In the genomic region with DNA sequence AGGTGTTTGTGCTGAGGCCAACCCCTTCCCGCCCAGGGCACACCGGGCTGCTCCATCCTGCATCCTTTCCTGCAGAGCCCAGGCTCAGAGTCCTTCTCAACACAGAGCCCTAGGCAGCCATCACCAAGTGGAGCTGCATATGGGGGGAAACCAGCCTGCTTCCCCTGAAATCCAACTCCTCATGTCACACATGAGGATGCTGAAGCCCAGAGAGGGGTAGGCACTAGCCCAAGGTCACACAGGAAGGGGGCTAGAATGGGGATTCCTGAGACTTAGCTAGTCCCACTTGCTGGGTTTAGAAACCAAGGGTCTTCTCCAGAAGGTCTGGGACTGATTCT, we compare ENCODE assay signal across 11 cellular contexts. TPM values are rescaled to one million over a fixed set of nuclear protein-coding genes. Genes with fewer than 3 reads are reported as not detected.
DNase-seq lines count a peak whose midpoint lies in the region; ATAC-seq and TF ChIP-seq lines count a peak whose summit lies in the region.
"Had no signal": no experiment of that assay in that cellular context is flagged by ENCODE, and none has a peak within 500 bp of the region (broad histone marks: within the 10 kb centered on the region; RNA-seq: fewer than 3 reads in every experiment).

No MANE protein-coding gene starts in this region.

- TF ChIP-seq POLR2A in right lobe of liver (IDR thresholded peaks at IDR 0.05): no peak
- no peak for TF ChIP-seq POLR2A in body of pancreas (IDR thresholded peaks at IDR 0.05)

- H3K4me1 Mint-ChIP-seq in activated T-cell treated with anti-CD3 and anti-CD28 coated beads, Interleukin-2, amount 50 U/mL, for 24 hours (ENCODE audit: low read depth): peaks cover 83% of the 10 kb centered on the region
- peaks cover 71% of the 10 kb centered on the region for H3K4me1 Mint-ChIP-seq in activated T-helper 2 cell treated with anti-CD3 and anti-CD28 coated beads, Interferon-gamma antibody, Interleukin-2, Interleukin-4, amounts not matched to agents 10 μg/mL and 5 μg/mL and 100 μg/mL, durations not matched to agents 14 hours and 24 hours and 36 hours (ENCODE audit: low read depth)

- peak overlapping the region; percentile 48 for H3K4me3 Mint-ChIP-seq in activated T-cell treated with anti-CD3 and anti-CD28 coated beads, Interleukin-2, amount 50 U/mL, for 24 hours
- peak overlapping the region; percentile 56 for H3K4me3 Mint-ChIP-seq in activated T-helper 2 cell treated with anti-CD3 and anti-CD28 coated beads, Interferon-gamma antibody, Interleukin-2, Interleukin-4, amounts not matched to agents 10 μg/mL and 5 μg/mL and 100 μg/mL, durations not matched to agents 14 hours and 24 hours and 36 hours (ENCODE audit: low read depth)

- H3K4me1 ChIP-seq in right lobe of liver (peaks cover 3 to 33% (median 13%) of the 10 kb centered on the region in 4 donors), tibial artery (peaks cover 0 to 17% (median 12%) of the 10 kb centered on the region in 4 donors), body of pancreas (peaks cover 15% of the 10 kb centered on the region), HAP-1 (no peaks in the 10 kb centered on the region)

- H3K36me3 Mint-ChIP-seq in activated T-cell treated with anti-CD3 and anti-CD28 coated beads, Interleukin-2, amount 50 U/mL, for 24 hours (ENCODE audit: low read depth): no peaks in the 10 kb centered on the region
- peaks cover 3% of the 10 kb centered on the region for H3K36me3 Mint-ChIP-seq in activated T-helper 2 cell treated with anti-CD3 and anti-CD28 coated beads, Interferon-gamma antibody, Interleukin-2, Interleukin-4, amounts not matched to agents 10 μg/mL and 5 μg/mL and 100 μg/mL, durations not matched to agents 14 hours and 24 hours and 36 hours (ENCODE audit: low read depth)

- in situ Hi-C loops in HAP-1 (cut with MboI; ENCODE audit: low sequenced_read_pairs): no loop called here

- no CpG with 5 or more reads among the region's 2 CpGs for WGBS in right lobe of liver (ENCODE audit: insufficient coverage, low coverage, low lambda C conversion rate, missing lambda C conversion rate)
- 100% methylated on average over 2 of the region's 2 CpGs; no CpG with 5 or more reads in 1 of the 2 donors for WGBS in body of pancreas, 2 donors

- H3K27me3 ChIP-seq in right lobe of liver: no peaks in the 10 kb centered on the region
- H3K27me3 ChIP-seq in tibial artery: peaks cover 0 to 1% of the 10 kb centered on the region in 2 donors
- H3K27me3 ChIP-seq in body of pancreas: no peaks in the 10 kb centered on the region
- peaks cover 3% of the 10 kb centered on the region for H3K27me3 ChIP-seq in HAP-1 (ENCODE audit: low read depth)
- H3K27me3 ChIP-seq: MG63 had no signal

- H3K9me3 Mint-ChIP-seq in activated T-cell treated with anti-CD3 and anti-CD28 coated beads, Interleukin-2, amount 50 U/mL, for 24 hours: no peaks in the 10 kb centered on the region
- no peaks in the 10 kb centered on the region for H3K9me3 Mint-ChIP-seq in activated T-helper 2 cell treated with anti-CD3 and anti-CD28 coated beads, Interferon-gamma antibody, Interleukin-2, Interleukin-4, amounts not matched to agents 10 μg/mL and 5 μg/mL and 100 μg/mL, durations not matched to agents 14 hours and 24 hours and 36 hours

- H3K4me3 ChIP-seq in right lobe of liver (no peak overlapping the region), tibial artery (no peak overlapping the region), body of pancreas (no peak overlapping the region), HAP-1 (no peak overlapping the region)
- H3K4me3 ChIP-seq: MG63, thoracic aorta had no signal

- no peak for DNase-seq in activated T-cell treated with anti-CD3 and anti-CD28 coated beads, Interleukin-2, amount 50 U/mL, for 24 hours
- no peak for DNase-seq in activated T-cell treated with anti-CD3 and anti-CD28 coated beads, Interleukin-2, amount 50 U/mL, for 48 hours
- no peak for DNase-seq in activated T-helper 2 cell treated with anti-CD3 and anti-CD28 coated beads, Interferon-gamma antibody, Interleukin-2, Interleukin-4, amounts not matched to agents 10 μg/mL and 5 μg/mL and 100 μg/mL, durations not matched to agents 14 hours and 24 hours and 36 hours (ENCODE audit: low spot score)
- DNase-seq in right lobe of liver: no peak
- DNase-seq in tibial artery: no peak
- no peak for DNase-seq in body of pancreas
- no peak for DNase-seq in HAP-1 (ENCODE audit: low spot score in 2 of 2)
- DNase-seq in NCI-H774 (lab: John Stamatoyannopoulos, UW): no peak

- H3K27ac ChIP-seq in right lobe of liver (peak overlapping the region; percentile 47 to 75 (median 71)), tibial artery (peak overlapping the region; percentile 19 to 35), body of pancreas (peak overlapping the region in 2 of 4 donors; percentile 52 to 61)

- peak overlapping the region; percentile 93 for H3K27ac Mint-ChIP-seq in activated T-cell treated with anti-CD3 and anti-CD28 coated beads, Interleukin-2, amount 50 U/mL, for 24 hours
- H3K27ac Mint-ChIP-seq in activated T-helper 2 cell treated with anti-CD3 and anti-CD28 coated beads, Interferon-gamma antibody, Interleukin-2, Interleukin-4, amounts not matched to agents 10 μg/mL and 5 μg/mL and 100 μg/mL, durations not matched to agents 14 hours and 24 hours and 36 hours: peak overlapping the region; percentile 96

- H3K27me3 Mint-ChIP-seq in activated T-cell treated with anti-CD3 and anti-CD28 coated beads, Interleukin-2, amount 50 U/mL, for 24 hours: no peaks in the 10 kb centered on the region
- H3K27me3 Mint-ChIP-seq in activated T-helper 2 cell treated with anti-CD3 and anti-CD28 coated beads, Interferon-gamma antibody, Interleukin-2, Interleukin-4, amounts not matched to agents 10 μg/mL and 5 μg/mL and 100 μg/mL, durations not matched to agents 14 hours and 24 hours and 36 hours (ENCODE audit: low read depth): no peaks in the 10 kb centered on the region

- H3K36me3 ChIP-seq in right lobe of liver: no peaks in the 10 kb centered on the region
- no peaks in the 10 kb centered on the region for H3K36me3 ChIP-seq in tibial artery
- H3K36me3 ChIP-seq in body of pancreas (replicated peaks in 1 of 2; ENCODE audit: insufficient read depth in 1 of 2, low read depth in 2 of 2): no peaks in the 10 kb centered on the region
- no peaks in the 10 kb centered on the region for H3K36me3 ChIP-seq in HAP-1 (replicated peaks)
- H3K36me3 ChIP-seq: MG63, thoracic aorta had no signal

- TF ChIP-seq CTCF in right lobe of liver (IDR thresholded peaks at IDR 0.05): no peak
- TF ChIP-seq CTCF in tibial artery (IDR thresholded peaks at IDR 0.05): no peak
- TF ChIP-seq CTCF in body of pancreas (IDR thresholded peaks at IDR 0.05): no peak

- ATAC-seq in right lobe of liver (no peak), body of pancreas (no peak)

- H3K9me3 ChIP-seq in right lobe of liver (no peaks in the 10 kb centered on the region), tibial artery (no peaks in the 10 kb centered on the region), body of pancreas (no peaks in the 10 kb centered on the region), HAP-1 (no peaks in the 10 kb centered on the region)
- H3K9me3 ChIP-seq: MG63, thoracic aorta had no signal

- intact Hi-C loops in activated T-helper 2 cell treated with anti-CD3 and anti-CD28 coated beads, Interferon-gamma antibody, Interleukin-2, Interleukin-4, amounts not matched to agents 10 μg/mL and 5 μg/mL and 100 μg/mL, durations not matched to agents 14 hours and 24 hours and 36 hours (cut with micrococcal nuclease): loop anchor here (5.0 kb wide), 1 partner anchor 114 kb away; no protein-coding TSS in a partner anchor
- intact Hi-C loops in right lobe of liver (cut with DNase I) (no loop called here), tibial artery (cut with DNase I; ENCODE audit: low total_unique reads) (no loop called here), body of pancreas (cut with DNase I) (no loop called here)

RNA-seq across cellular contexts. Expression of gene TNFRSF1B, which starts 5.5 kb away (rescaled TPM):
- total RNA-seq in activated T-helper 2 cell treated with anti-CD3 and anti-CD28 coated beads, Interferon-gamma antibody, Interleukin-2, Interleukin-4, amounts not matched to agents 10 μg/mL and 5 μg/mL and 100 μg/mL, durations not matched to agents 14 hours and 24 hours and 36 hours: 150 and 153 TPM in 2 replicates
- total RNA-seq in right lobe of liver (10 to 100 TPM; 12.9 to 56.9 (median 26.5) TPM), body of pancreas (10 to 100 TPM; 13.7 to 28.7 TPM)
- total RNA-seq: RPMI7951 had no signal
